ENCODE assay signal across 1 cellular context in the genomic region with DNA sequence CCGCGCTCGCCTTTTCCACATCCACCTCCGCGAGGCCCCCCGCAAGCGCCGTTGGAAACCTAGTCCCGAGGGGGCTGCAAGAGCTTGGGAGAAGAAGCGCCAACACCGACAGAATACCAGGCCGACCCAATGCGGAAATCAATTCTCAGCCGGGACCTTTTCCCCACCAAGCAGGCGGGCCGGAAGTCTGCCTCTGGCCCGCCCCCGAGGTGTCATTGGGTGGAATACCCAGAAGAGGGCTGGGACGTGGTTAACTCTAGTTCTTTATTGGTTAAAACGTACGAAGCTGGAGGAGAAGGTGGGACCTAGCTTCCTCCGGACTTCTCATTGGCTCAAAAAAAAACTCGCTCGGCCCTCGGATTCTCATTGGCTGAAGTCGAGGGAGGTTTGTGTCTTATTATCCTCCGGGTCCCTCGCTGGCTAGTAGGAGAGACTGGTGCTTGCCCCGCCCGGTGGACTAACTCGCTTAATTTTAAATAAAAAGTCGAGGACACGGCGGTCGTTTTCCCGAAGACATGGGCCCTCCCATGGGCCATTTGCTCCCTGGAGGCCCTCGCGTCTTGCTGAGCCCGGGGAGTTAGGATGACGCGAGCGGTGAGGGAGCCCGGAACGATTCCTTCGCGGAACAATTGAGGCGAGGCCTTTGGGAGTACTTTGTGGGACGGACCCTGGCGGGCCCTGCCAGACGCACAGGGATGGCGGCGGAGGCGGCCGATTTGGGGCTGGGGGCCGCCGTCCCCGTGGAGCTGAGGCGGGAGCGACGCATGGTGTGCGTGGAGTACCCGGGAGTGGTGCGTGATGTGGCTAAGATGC.
A peak's percentile ranks its signal among the peaks of the same experiment; 100 is the strongest.
TF ChIP-seq lines count a peak whose summit lies in the region.

TSS of gene GTF3C5 (plus strand) at position 681 of the 813 bp plus-strand sequence. CDS start at position 696, 15 bp downstream.

TF ChIP-seq in K562, 482 proteins besides CTCF, POLR2A, EP300 and RAD21 (continued from another document and continues in another):
- TF ChIP-seq MGA (IDR thresholded peaks at IDR 0.05) (no peak), HNRNPK (IDR thresholded peaks at IDR 0.05; ENCODE audit: low read depth, low read length, poor library complexity, severe bottlenecking) (no peak), SAP30 (IDR thresholded peaks at IDR 0.05; ENCODE audit: borderline replicate concordance, insufficient read depth, low read depth, low read length, poor library complexity, severe bottlenecking) (peak; percentile 26), U2AF2 (optimal IDR thresholded peaks at IDR 0.05; ENCODE audit: low read depth, low read length) (no peak), E2F1 (CRISPR knock-in tag; IDR thresholded peaks at IDR 0.05) (peak; percentile 71; the same call in 1 of the 2 replicates), MAFG (tag; conservative IDR thresholded peaks at IDR 0.05) (no peak), RFX1 (IDR thresholded peaks at IDR 0.05) (no peak), RREB1 (CRISPR knock-in tag; IDR thresholded peaks at IDR 0.05) (peak; percentile 82; the same call in 1 of the 2 replicates), NBN (IDR thresholded peaks at IDR 0.05; ENCODE audit: low read depth) (peak; percentile 97), ZNF561 (CRISPR knock-in tag; conservative IDR thresholded peaks at IDR 0.05) (no peak), MEF2A (IDR thresholded peaks at IDR 0.05; ENCODE audit: control insufficient read depth, low read depth, low read length) (no peak), ZNF280A (IDR thresholded peaks at IDR 0.05; ENCODE audit: low read depth, partially characterized antibody) (no peak), CHD2 (IDR thresholded peaks at IDR 0.05; ENCODE audit: low read depth, low read length) (peak; percentile 70)
- TF ChIP-seq, protein P1, sequence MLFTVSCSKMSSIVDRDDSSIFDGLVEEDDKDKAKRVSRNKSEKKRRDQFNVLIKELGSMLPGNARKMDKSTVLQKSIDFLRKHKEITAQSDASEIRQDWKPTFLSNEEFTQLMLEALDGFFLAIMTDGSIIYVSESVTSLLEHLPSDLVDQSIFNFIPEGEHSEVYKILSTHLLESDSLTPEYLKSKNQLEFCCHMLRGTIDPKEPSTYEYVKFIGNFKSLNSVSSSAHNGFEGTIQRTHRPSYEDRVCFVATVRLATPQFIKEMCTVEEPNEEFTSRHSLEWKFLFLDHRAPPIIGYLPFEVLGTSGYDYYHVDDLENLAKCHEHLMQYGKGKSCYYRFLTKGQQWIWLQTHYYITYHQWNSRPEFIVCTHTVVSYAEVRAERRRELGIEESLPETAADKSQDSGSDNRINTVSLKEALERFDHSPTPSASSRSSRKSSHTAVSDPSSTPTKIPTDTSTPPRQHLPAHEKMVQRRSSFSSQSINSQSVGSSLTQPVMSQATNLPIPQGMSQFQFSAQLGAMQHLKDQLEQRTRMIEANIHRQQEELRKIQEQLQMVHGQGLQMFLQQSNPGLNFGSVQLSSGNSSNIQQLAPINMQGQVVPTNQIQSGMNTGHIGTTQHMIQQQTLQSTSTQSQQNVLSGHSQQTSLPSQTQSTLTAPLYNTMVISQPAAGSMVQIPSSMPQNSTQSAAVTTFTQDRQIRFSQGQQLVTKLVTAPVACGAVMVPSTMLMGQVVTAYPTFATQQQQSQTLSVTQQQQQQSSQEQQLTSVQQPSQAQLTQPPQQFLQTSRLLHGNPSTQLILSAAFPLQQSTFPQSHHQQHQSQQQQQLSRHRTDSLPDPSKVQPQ (CRISPR knock-in tag; IDR thresholded peaks at IDR 0.05; ENCODE audit: borderline replicate concordance) = no peak
- TF ChIP-seq, protein P2, sequence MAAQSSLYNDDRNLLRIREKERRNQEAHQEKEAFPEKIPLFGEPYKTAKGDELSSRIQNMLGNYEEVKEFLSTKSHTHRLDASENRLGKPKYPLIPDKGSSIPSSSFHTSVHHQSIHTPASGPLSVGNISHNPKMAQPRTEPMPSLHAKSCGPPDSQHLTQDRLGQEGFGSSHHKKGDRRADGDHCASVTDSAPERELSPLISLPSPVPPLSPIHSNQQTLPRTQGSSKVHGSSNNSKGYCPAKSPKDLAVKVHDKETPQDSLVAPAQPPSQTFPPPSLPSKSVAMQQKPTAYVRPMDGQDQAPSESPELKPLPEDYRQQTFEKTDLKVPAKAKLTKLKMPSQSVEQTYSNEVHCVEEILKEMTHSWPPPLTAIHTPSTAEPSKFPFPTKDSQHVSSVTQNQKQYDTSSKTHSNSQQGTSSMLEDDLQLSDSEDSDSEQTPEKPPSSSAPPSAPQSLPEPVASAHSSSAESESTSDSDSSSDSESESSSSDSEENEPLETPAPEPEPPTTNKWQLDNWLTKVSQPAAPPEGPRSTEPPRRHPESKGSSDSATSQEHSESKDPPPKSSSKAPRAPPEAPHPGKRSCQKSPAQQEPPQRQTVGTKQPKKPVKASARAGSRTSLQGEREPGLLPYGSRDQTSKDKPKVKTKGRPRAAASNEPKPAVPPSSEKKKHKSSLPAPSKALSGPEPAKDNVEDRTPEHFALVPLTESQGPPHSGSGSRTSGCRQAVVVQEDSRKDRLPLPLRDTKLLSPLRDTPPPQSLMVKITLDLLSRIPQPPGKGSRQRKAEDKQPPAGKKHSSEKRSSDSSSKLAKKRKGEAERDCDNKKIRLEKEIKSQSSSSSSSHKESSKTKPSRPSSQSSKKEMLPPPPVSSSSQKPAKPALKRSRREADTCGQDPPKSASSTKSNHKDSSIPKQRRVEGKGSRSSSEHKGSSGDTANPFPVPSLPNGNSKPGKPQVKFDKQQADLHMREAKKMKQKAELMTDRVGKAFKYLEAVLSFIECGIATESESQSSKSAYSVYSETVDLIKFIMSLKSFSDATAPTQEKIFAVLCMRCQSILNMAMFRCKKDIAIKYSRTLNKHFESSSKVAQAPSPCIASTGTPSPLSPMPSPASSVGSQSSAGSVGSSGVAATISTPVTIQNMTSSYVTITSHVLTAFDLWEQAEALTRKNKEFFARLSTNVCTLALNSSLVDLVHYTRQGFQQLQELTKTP (IDR thresholded peaks at IDR 0.05; ENCODE audit: low read depth in 1 of 2, partially characterized antibody in 2 of 2) = peak in 1 of 2 experiments; percentile 88
